In the genomic region with DNA sequence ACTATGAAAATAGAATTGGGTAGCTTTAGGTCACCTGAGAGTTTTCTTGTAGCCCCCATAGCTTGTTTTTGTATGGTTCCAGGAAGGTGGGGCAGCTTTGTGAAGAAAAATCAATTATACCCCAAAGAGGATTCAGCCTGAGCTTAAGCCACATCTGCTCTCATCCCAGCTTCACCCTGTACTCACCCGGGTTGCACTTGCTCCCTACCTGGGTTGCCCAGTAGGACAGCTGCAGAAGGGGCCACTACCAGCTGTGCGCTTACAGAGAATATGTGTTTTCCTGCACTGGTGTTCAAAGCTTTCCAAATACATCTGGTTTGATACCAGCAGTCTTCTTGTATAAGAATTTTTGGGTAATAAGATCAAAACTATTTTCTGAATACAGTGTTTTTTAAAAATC, we compare ENCODE assay signal across 1 cellular context.
TF ChIP-seq lines count a peak whose summit lies in the region.

No MANE protein-coding gene starts in this region.

TF ChIP-seq in HEK293T, 16 proteins besides CTCF, POLR2A, EP300 and RAD21 (continued from another document):
- TF ChIP-seq CTBP1 (IDR thresholded peaks at IDR 0.05; ENCODE audit: borderline replicate concordance) = no peak
- TF ChIP-seq LEF1 (IDR thresholded peaks at IDR 0.05; ENCODE audit: borderline replicate concordance) = no peak
- no peak for TF ChIP-seq HDGF (IDR thresholded peaks at IDR 0.05; ENCODE audit: borderline replicate concordance)
- no peak for TF ChIP-seq ZNF384 (IDR thresholded peaks at IDR 0.05)
